9 cellular contexts compared by ENCODE assay signal in the genomic region with DNA sequence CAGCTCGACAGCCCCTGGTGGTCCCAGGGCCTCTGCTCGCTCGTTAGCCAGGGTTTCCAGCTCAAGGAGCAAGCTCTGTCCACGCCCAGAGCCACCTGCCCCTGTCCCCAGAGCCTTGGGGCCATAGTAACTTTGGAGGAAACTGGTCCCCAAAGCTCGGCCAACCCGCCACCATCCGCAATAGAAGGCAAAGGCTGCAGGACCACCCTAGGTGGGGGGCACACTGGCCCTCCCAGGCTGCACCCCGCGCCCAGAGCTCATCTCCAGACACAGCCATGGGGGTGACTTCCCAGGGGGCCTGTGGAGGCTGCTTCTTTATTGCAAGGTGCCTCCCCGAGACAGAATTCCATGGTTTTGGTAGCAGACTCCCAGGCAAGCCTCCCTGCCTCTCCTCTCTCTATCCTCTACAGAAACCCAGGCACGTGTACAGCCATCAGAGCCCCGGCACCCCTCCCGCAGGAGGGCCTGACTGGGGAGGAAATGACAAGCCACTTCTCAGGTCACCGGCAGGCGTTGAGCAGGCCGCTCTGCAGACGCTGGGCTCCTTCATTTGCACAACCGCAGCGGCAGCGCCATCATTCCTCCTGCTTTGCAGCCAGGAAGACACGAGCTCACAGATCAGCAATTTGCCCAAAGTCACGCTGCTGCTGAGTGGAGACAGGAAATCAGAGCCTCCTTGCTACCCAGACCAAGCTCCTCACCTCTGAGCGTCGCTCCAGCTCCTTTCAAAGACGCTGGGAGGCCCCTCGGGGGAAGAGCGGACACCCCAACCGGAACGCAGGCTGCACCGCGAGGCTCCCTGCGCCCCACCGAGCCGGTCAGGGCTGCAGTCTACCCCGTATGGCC.
DNase-seq lines count a peak whose midpoint lies in the region; ATAC-seq and TF ChIP-seq lines count a peak whose summit lies in the region.
"Had no signal": no experiment of that assay in that cellular context is flagged by ENCODE, and none has a peak within 500 bp of the region (broad histone marks: within the 10 kb centered on the region; RNA-seq: fewer than 3 reads in every experiment).

No MANE protein-coding gene starts in this region.

- H3K4me1 ChIP-seq in parathyroid adenoma (no peaks in the 10 kb centered on the region), GM23248 (ENCODE audit: insufficient read depth) (no peaks in the 10 kb centered on the region)

- H3K9me3 Mint-ChIP-seq in progenitor cell of endocrine pancreas (ENCODE audit: low read depth) = no peaks in the 10 kb centered on the region

- TF ChIP-seq CTCF in GM10248 (IDR thresholded peaks at IDR 0.05; ENCODE audit: control extremely low read depth, extremely low read depth, low read depth, missing control alignments) (no peak), dorsolateral prefrontal cortex (IDR thresholded peaks at IDR 0.05 in 54 of 56, conservative IDR thresholded peaks at IDR 0.05 in 2 of 56; ENCODE audit: low read depth in 1 of 56, partially characterized antibody in 56 of 56) (peak in 1 of 56 donors; percentile 10), parathyroid adenoma (IDR thresholded peaks at IDR 0.05) (no peak), progenitor cell of endocrine pancreas (IDR thresholded peaks at IDR 0.05; ENCODE audit: unreplicated experiment) (no peak)

- DNase-seq in GM10248 (ENCODE audit: extremely low spot score) (peak; percentile 47), T-helper 17 cell (peak in 2 of 3 donors; percentile 13 to 17), dorsolateral prefrontal cortex (peak in 9 of 10 donors; percentile 19 to 66 (median 53)), OCI-M1 (lab: John Stamatoyannopoulos, UW) (no peak), progenitor cell of endocrine pancreas (ENCODE audit: low spot score, unreplicated experiment) (no peak), GM23248 (no peak), DMS114 treated with DMSO at 0.1 percent for 48 hours (lab: John Stamatoyannopoulos, UW; ENCODE audit: unreplicated experiment) (no peak)
- DNase-seq: NCI-H1694 treated with DMSO at 0.1 percent for 48 hours had no signal

- no peaks in the 10 kb centered on the region for H4K20me1 ChIP-seq in GM23248 (ENCODE audit: insufficient read depth)

- no peaks in the 10 kb centered on the region for H3K79me2 ChIP-seq in parathyroid adenoma
- no peaks in the 10 kb centered on the region for H3K79me2 ChIP-seq in GM23248 (ENCODE audit: insufficient read depth)

- peak overlapping the region; percentile 82 for H3K4me3 Mint-ChIP-seq in T-helper 17 cell
- H3K4me3 Mint-ChIP-seq in progenitor cell of endocrine pancreas (ENCODE audit: low read depth) = no peak overlapping the region

- H3K27me3 ChIP-seq in dorsolateral prefrontal cortex (no peaks in the 10 kb centered on the region), parathyroid adenoma (ENCODE audit: control insufficient read depth, insufficient read depth, low read length) (no peaks in the 10 kb centered on the region), GM23248 (replicated peaks; ENCODE audit: insufficient read depth) (no peaks in the 10 kb centered on the region)

- H3K27me3 Mint-ChIP-seq in T-helper 17 cell (no peaks in the 10 kb centered on the region), progenitor cell of endocrine pancreas (no peaks in the 10 kb centered on the region)

- intact Hi-C loops in dorsolateral prefrontal cortex (cut with DNase I) = no loop called here

- peak; percentile 73 for ATAC-seq in T-helper 17 cell

- H3K27ac ChIP-seq in dorsolateral prefrontal cortex (peak overlapping the region in 13 of 59 donors; percentile 5 to 94 (median 28)), parathyroid adenoma (no peak overlapping the region), GM23248 (no peak overlapping the region)

- H3K36me3 Mint-ChIP-seq in T-helper 17 cell (ENCODE audit: low read depth) (no peaks in the 10 kb centered on the region), progenitor cell of endocrine pancreas (ENCODE audit: insufficient read depth) (no peaks in the 10 kb centered on the region)

- in situ Hi-C loops in GM23248 (cut with MboI) = no loop called here

- no peak overlapping the region for H3K9ac ChIP-seq in parathyroid adenoma
- no peak overlapping the region for H3K9ac ChIP-seq in GM23248

- H3K4me2 ChIP-seq in parathyroid adenoma (ENCODE audit: low read length) = no peak overlapping the region
- no peak overlapping the region for H3K4me2 ChIP-seq in GM23248 (ENCODE audit: unreplicated experiment)

- no peaks in the 10 kb centered on the region for H3F3A ChIP-seq in GM23248 (ENCODE audit: insufficient read depth)

- WGBS in GM23248 (ENCODE audit: low coverage in 1 of 2, low lambda C conversion rate in 2 of 2, missing lambda C conversion rate in 2 of 2), 2 experiments = 78 to 84% methylated on average over 34 to 35 of the region's 35 CpGs

- H3K36me3 ChIP-seq in parathyroid adenoma (ENCODE audit: control insufficient read depth, insufficient read depth, low read length) (no peaks in the 10 kb centered on the region), GM23248 (ENCODE audit: low read depth) (no peaks in the 10 kb centered on the region)

- peaks cover 12% of the 10 kb centered on the region for H3K4me1 Mint-ChIP-seq in T-helper 17 cell
- H3K4me1 Mint-ChIP-seq in progenitor cell of endocrine pancreas (ENCODE audit: low read depth) = no peaks in the 10 kb centered on the region

- no peak overlapping the region for H3K4me3 ChIP-seq in dorsolateral prefrontal cortex
- no peak overlapping the region for H3K4me3 ChIP-seq in parathyroid adenoma (ENCODE audit: low read depth, low read length)
- no peak overlapping the region for H3K4me3 ChIP-seq in GM23248

- CTCF ChIA-PET in GM10248 (lab: Yijun Ruan, JAX) = interaction anchor here (0.9 to 1.7 kb wide), 2 partner anchors 10 to 11 kb away, joined by 3 to 7 read pairs; no protein-coding TSS in a partner anchor

- no peaks in the 10 kb centered on the region for H3K9me2 ChIP-seq in GM23248 (ENCODE audit: insufficient read depth)

- H2AFZ ChIP-seq in parathyroid adenoma (peak overlapping the region; percentile 34), GM23248 (no peak overlapping the region)

- peak overlapping the region; percentile 91 for H3K27ac Mint-ChIP-seq in T-helper 17 cell
- no peak overlapping the region for H3K27ac Mint-ChIP-seq in progenitor cell of endocrine pancreas

- H3K9me3 ChIP-seq in T-helper 17 cell (ENCODE audit: control insufficient read depth, low read length, poor library complexity, severe bottlenecking) (no peaks in the 10 kb centered on the region), parathyroid adenoma (ENCODE audit: control insufficient read depth, low read length) (no peaks in the 10 kb centered on the region), GM23248 (ENCODE audit: low read depth) (no peaks in the 10 kb centered on the region)

- POLR2A ChIA-PET in GM10248 (lab: Yijun Ruan, JAX) = no interaction called here

Comparison
In these comparisons a context has a peak if more than half of its experiments do, and no peak if none do; other contexts are left out.
1. DNase-seq: peak in GM10248 (single experiment), T-helper 17 cell (2 of 3) and dorsolateral prefrontal cortex (9 of 10); none in OCI-M1 (single experiment), progenitor cell of endocrine pancreas (single experiment), GM23248 (single experiment) and DMS114 treated with DMSO at 0.1 percent for 48 hours (single experiment).